Comparison of ENCODE assay signal across 8 cellular contexts in the genomic region with DNA sequence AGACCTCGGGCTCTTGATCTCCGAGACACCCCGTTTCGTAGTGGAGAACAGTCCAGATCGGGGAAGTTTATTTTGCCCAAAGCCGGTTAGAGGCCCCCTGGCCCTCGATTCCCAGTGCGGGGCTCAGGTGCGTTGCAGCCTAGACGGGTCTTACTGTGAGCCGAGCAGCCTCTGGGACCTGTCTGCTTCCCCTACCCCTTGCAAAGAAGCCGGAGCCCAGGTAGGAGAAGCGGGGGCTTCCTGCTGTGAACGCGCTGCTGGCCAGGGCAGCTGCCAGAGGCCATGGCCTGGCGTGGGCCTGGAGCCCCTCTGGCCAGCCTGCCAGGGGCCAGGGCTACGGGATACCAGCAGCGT. TPM values are rescaled to one million over a fixed set of nuclear protein-coding genes. Genes with fewer than 3 reads are reported as not detected.
DNase-seq lines count a peak whose midpoint lies in the region; ATAC-seq and TF ChIP-seq lines count a peak whose summit lies in the region.

No MANE protein-coding gene starts in this region.

- H3K79me2 ChIP-seq in DOHH2 (ENCODE audit: control insufficient read depth, low read length) = no peaks in the 10 kb centered on the region

- H3K36me3 ChIP-seq in DOHH2 (ENCODE audit: control insufficient read depth, low read length) (no peaks in the 10 kb centered on the region), Peyer's patch (no peaks in the 10 kb centered on the region), prostate gland (no peaks in the 10 kb centered on the region)

- H4K20me1 ChIP-seq in DOHH2 (ENCODE audit: control insufficient read depth, insufficient read depth, low read depth, low read length) = no peaks in the 10 kb centered on the region

- peaks cover 6% of the 10 kb centered on the region for H3F3A ChIP-seq in DOHH2 (ENCODE audit: control insufficient read depth, insufficient read depth)

- no peak for DNase-seq in Peyer's patch
- no peak for DNase-seq in epithelial cell of proximal tubule (ENCODE audit: low read depth)
- no peak for DNase-seq in prostate gland (ENCODE audit: low spot score)
- no peak for DNase-seq in NCI-H2081 (lab: John Stamatoyannopoulos, UW)
- no peak for DNase-seq in kidney tubule cell (ENCODE audit: low spot score)
- no peak for DNase-seq in NCI-H526 treated with DMSO at 0.1 percent for 48 hours (lab: John Stamatoyannopoulos, UW)

- H3K27ac ChIP-seq in DOHH2 (ENCODE audit: low read depth, low read length) (no peak overlapping the region), Peyer's patch (peak overlapping the region; percentile 77 to 92 (median 84)), prostate gland (peak overlapping the region; percentile 81 to 88)

- H3K4me1 ChIP-seq in DOHH2 (ENCODE audit: control insufficient read depth, low read length) (peaks cover 48% of the 10 kb centered on the region), Peyer's patch (peaks cover 0 to 23% (median 11%) of the 10 kb centered on the region in 4 donors), prostate gland (replicated peaks) (peaks cover 10% of the 10 kb centered on the region)

- intact Hi-C loops in prostate gland (cut with DNase I) = no loop called here

- TF ChIP-seq CTCF in DOHH2 (IDR thresholded peaks at IDR 0.05; ENCODE audit: low read depth, low read length, poor library complexity, severe bottlenecking) (no peak), Peyer's patch (IDR thresholded peaks at IDR 0.05) (no peak), epithelial cell of proximal tubule (conservative IDR thresholded peaks at IDR 0.05; ENCODE audit: low read depth, low read length) (no peak), prostate gland (IDR thresholded peaks at IDR 0.05) (no peak)

- H3K9me3 ChIP-seq in DOHH2 (ENCODE audit: control insufficient read depth, insufficient read depth, low read length) (no peaks in the 10 kb centered on the region), Peyer's patch (no peaks in the 10 kb centered on the region), prostate gland (no peaks in the 10 kb centered on the region)

- TF ChIP-seq POLR2A in Peyer's patch (IDR thresholded peaks at IDR 0.05) (peak in 1 of 2 donors; percentile 35), prostate gland (IDR thresholded peaks at IDR 0.05) (no peak)

- H3K4me2 ChIP-seq in DOHH2 (ENCODE audit: low read length) = peak overlapping the region; percentile 80

- H3K4me3 ChIP-seq in DOHH2 (ENCODE audit: low read length) (peak overlapping the region; percentile 76), Peyer's patch (peak overlapping the region; percentile 53 to 97 (median 92)), epithelial cell of proximal tubule (ENCODE audit: low read depth, low read length) (peak overlapping the region; percentile 65), prostate gland (peak overlapping the region; percentile 71 to 75)

- ATAC-seq in GM18517 (IDR thresholded peaks at IDR 0.05; ENCODE audit: unreplicated experiment) = no peak

- 15% methylated on average over 17 of the region's 18 CpGs for WGBS in prostate gland

- H3K27me3 ChIP-seq in DOHH2 (ENCODE audit: control insufficient read depth, low read length) = peaks cover 14% of the 10 kb centered on the region
- H3K27me3 ChIP-seq in Peyer's patch = no peaks in the 10 kb centered on the region
- no peaks in the 10 kb centered on the region for H3K27me3 ChIP-seq in prostate gland (replicated peaks; ENCODE audit: insufficient read depth)

- no peaks in the 10 kb centered on the region for H3K9me2 ChIP-seq in DOHH2 (replicated peaks; ENCODE audit: control insufficient read depth, low read length)

RNA-seq across cellular contexts. Expression of a gene that starts 0.6 kb away (rescaled TPM):
- total RNA-seq in Peyer's patch (100 to 1,000 TPM; 220 to 304 (median 270) TPM), epithelial cell of proximal tubule (524 and 536 TPM in 2 replicates), prostate gland (100 to 1,000 TPM; 238 to 575 TPM)

RNA-seq across cellular contexts. Expression of a gene that starts 8.8 kb away (rescaled TPM):
- 10 to 100 TPM in 3 of 4 donors, 1 to 10 TPM in 1; 9.1 to 28.5 (median 15.1) TPM for total RNA-seq in Peyer's patch
- 31.9 and 45.4 TPM in 2 replicates for total RNA-seq in epithelial cell of proximal tubule
- total RNA-seq in prostate gland = 10 to 100 TPM; 39.1 to 39.9 TPM

RNA-seq across cellular contexts. Expression of a gene that starts 35.0 kb away (rescaled TPM):
- 10 to 100 TPM; 34.7 to 77.8 (median 58.2) TPM for total RNA-seq in Peyer's patch
- total RNA-seq in epithelial cell of proximal tubule = 91.8 and 104 TPM in 2 replicates
- total RNA-seq in prostate gland = 100 to 1,000 TPM in 1 of 2 donors, 10 to 100 TPM in 1; 62.5 to 118 TPM

RNA-seq across cellular contexts. Expression of a gene that starts 41.4 kb away (rescaled TPM):
- total RNA-seq in Peyer's patch = 10 to 100 TPM in 2 of 4 donors, 1 to 10 TPM in 1, not detected in 1; 7.4 to 16.5 (median 15.6) TPM
- 12.4 and 18.3 TPM in 2 replicates for total RNA-seq in epithelial cell of proximal tubule
- total RNA-seq in prostate gland = 10 to 100 TPM; 22.1 to 68.4 TPM
